In the genomic region with DNA sequence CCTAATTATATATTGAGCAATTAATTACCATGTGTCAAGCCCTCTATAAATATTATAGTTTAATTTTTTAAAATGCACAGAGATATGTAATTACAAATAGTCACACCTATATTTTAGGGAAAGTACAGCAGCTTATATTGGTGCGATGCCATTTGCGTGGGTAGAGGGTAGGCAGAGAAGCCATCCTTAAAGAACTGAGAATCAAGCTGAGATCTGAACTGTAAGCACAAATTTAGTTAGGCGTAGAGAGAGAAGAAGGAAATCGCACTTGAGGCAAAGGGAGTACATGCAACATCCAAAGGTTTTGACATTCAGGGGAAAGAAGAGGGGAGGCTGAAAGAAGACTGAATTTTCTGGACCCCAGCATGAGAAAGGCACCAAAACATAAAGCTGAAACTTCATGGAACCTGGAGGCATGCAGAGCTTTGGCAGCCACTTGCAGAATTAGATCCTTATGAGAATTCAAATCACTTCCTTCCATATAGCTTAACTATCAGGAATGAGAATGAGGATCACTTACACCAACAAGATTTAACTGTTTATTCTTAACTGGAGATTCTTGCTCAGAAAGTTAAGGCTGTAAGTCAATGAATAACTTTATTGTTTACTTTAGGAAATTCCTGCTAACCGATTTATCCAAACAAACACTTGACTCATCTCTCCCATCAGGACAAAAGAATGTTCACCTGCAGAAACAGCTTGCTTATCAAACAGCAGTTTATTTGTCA, we compare ENCODE assay signal across 16 cellular contexts.
DNase-seq lines count a peak whose midpoint lies in the region; ATAC-seq and TF ChIP-seq lines count a peak whose summit lies in the region.
"Had no signal": no experiment of that assay in that cellular context is flagged by ENCODE, and none has a peak within 500 bp of the region (broad histone marks: within the 10 kb centered on the region; RNA-seq: fewer than 3 reads in every experiment).

No MANE protein-coding gene starts in this region.

- H3K9ac ChIP-seq in endodermal cell (ENCODE audit: extremely low read depth, low read length, poor library complexity, severe bottlenecking): no peak overlapping the region

- BruUV-seq in Calu3 (replicated peaks; lab: Mats Ljungman, UMichigan): no TSS peak

- H3K27me3 ChIP-seq in endodermal cell (ENCODE audit: control insufficient read depth, insufficient read depth, low read length, poor library complexity, severe bottlenecking): no peaks in the 10 kb centered on the region

- no peaks in the 10 kb centered on the region for H3K36me3 Mint-ChIP-seq in Calu3 (ENCODE audit: insufficient read depth, unreplicated experiment)
- no peaks in the 10 kb centered on the region for H3K36me3 Mint-ChIP-seq in endodermal cell (ENCODE audit: low read depth)
- no peaks in the 10 kb centered on the region for H3K36me3 Mint-ChIP-seq in nephron (ENCODE audit: low read depth)

- ATAC-seq in activated CD4-positive, CD25-positive, alpha-beta regulatory T cell treated with anti-CD3 and anti-CD28 coated beads, Interleukin-2, amount 50 U/mL, for 24 hours: no peak
- no peak for ATAC-seq in HG02885 (IDR thresholded peaks at IDR 0.05; ENCODE audit: poor library complexity, unreplicated experiment)
- ATAC-seq: activated CD4-positive, alpha-beta T cell treated with anti-CD3 and anti-CD28 coated beads for 36 hours had no signal

- 77 to 92% methylated on average over 5 of the region's 5 CpGs for WGBS in endodermal cell (ENCODE audit: insufficient coverage in 1 of 2, insufficient read length in 1 of 2), 2 experiments

- DNase-seq in Calu3 (peak; percentile 8), M059J (ENCODE audit: low read depth) (peak; percentile 88), endodermal cell (no peak), midbrain (lab: John Stamatoyannopoulos, UW) (no peak)
- DNase-seq in stimulated activated naive CD4-positive, alpha-beta T cell (lab: John Stamatoyannopoulos, UW): no peak
- DNase-seq: activated CD4-positive, alpha-beta T cell treated with anti-CD3 and anti-CD28 coated beads for 36 hours; dorsolateral prefrontal cortex; H9; NCI-H1436; occipital lobe; RPMI8226; stimulated activated CD4-positive, alpha-beta T cell treated with anti-CD3 and anti-CD28 coated beads, Interleukin-4, amount 100 ng/mL, for 4 hours had no signal

- H3K27ac ChIP-seq in endodermal cell (ENCODE audit: low read depth, low read length): no peak overlapping the region
- H3K27ac ChIP-seq: dorsolateral prefrontal cortex, thoracic aorta had no signal

- no peaks in the 10 kb centered on the region for H3K9me3 ChIP-seq in endodermal cell (ENCODE audit: control insufficient read depth, low read length)
- H3K9me3 ChIP-seq: thoracic aorta had no signal

- TF ChIP-seq CTCF in Calu3 (IDR thresholded peaks at IDR 0.05; ENCODE audit: unreplicated experiment) (no peak), endodermal cell (conservative IDR thresholded peaks at IDR 0.05) (no peak), nephron (IDR thresholded peaks at IDR 0.05; ENCODE audit: unreplicated experiment in 3 of 3) (no peak)

- no peaks in the 10 kb centered on the region for H3K36me3 ChIP-seq in endodermal cell (ENCODE audit: control insufficient read depth, insufficient read depth, low read length)
- H3K36me3 ChIP-seq: thoracic aorta had no signal

- H3K27me3 Mint-ChIP-seq in Calu3 (ENCODE audit: unreplicated experiment): no peaks in the 10 kb centered on the region
- H3K27me3 Mint-ChIP-seq in endodermal cell (ENCODE audit: insufficient read depth): peaks cover 5% of the 10 kb centered on the region
- H3K27me3 Mint-ChIP-seq in nephron (ENCODE audit: low read depth): no peaks in the 10 kb centered on the region
- H3K27me3 Mint-ChIP-seq: activated CD4-positive, alpha-beta T cell treated with anti-CD3 and anti-CD28 coated beads for 36 hours had no signal

- H3K27ac Mint-ChIP-seq in Calu3 (ENCODE audit: unreplicated experiment): peak overlapping the region; percentile 55
- peak overlapping the region; percentile 65 for H3K27ac Mint-ChIP-seq in endodermal cell
- peak overlapping the region in 2 of 3 experiments; percentile 13 to 30 for H3K27ac Mint-ChIP-seq in nephron
- H3K27ac Mint-ChIP-seq: activated CD4-positive, alpha-beta T cell treated with anti-CD3 and anti-CD28 coated beads for 36 hours; H9 had no signal

- H3K4me3 Mint-ChIP-seq in Calu3 (ENCODE audit: low read depth, unreplicated experiment) (peak overlapping the region; percentile 9), endodermal cell (no peak overlapping the region), nephron (no peak overlapping the region)
- H3K4me3 Mint-ChIP-seq: activated CD4-positive, alpha-beta T cell treated with anti-CD3 and anti-CD28 coated beads for 36 hours; H9 had no signal

- peaks cover 6% of the 10 kb centered on the region for H3K9me3 Mint-ChIP-seq in Calu3 (ENCODE audit: low read depth, unreplicated experiment)
- no peaks in the 10 kb centered on the region for H3K9me3 Mint-ChIP-seq in endodermal cell
- peaks cover 6% of the 10 kb centered on the region for H3K9me3 Mint-ChIP-seq in nephron
- H3K9me3 Mint-ChIP-seq: H9 had no signal

- H3K4me1 Mint-ChIP-seq in Calu3 (ENCODE audit: low read depth, unreplicated experiment) (peaks cover 55% of the 10 kb centered on the region), endodermal cell (peaks cover 12% of the 10 kb centered on the region), nephron (no peaks in the 10 kb centered on the region)
- H3K4me1 Mint-ChIP-seq: activated CD4-positive, alpha-beta T cell treated with anti-CD3 and anti-CD28 coated beads for 36 hours; H9 had no signal

- no peaks in the 10 kb centered on the region for H3K4me1 ChIP-seq in endodermal cell (ENCODE audit: control insufficient read depth, insufficient read depth, low read length)

- peak overlapping the region; percentile 52 for H3K4me3 ChIP-seq in endodermal cell (ENCODE audit: low read length)
- H3K4me3 ChIP-seq: dorsolateral prefrontal cortex, thoracic aorta had no signal

- CTCF ChIA-PET in Calu3 (lab: Charles Lee): interaction anchor here (0.5 to 0.7 kb wide), 2 partner anchors 12 to 376 kb away, joined by 3 to 6 read pairs; no protein-coding TSS in a partner anchor

- intact Hi-C loops in Calu3 (cut with micrococcal nuclease; ENCODE audit: unreplicated experiment): no loop called here

Comparison
In these comparisons a context has a peak if more than half of its experiments do, and no peak if none do; other contexts are left out.
1. DNase-seq: peak in Calu3 (single experiment) and M059J (single experiment); none in endodermal cell (single experiment), midbrain (single experiment) and stimulated activated naive CD4-positive, alpha-beta T cell (0 of 6).
2. Peak in every context shown above with its lines, with median percentiles within 50 percentile points of each other: H3K27ac Mint-ChIP-seq.